ENCODE assay signal across 17 cellular contexts in the genomic region with DNA sequence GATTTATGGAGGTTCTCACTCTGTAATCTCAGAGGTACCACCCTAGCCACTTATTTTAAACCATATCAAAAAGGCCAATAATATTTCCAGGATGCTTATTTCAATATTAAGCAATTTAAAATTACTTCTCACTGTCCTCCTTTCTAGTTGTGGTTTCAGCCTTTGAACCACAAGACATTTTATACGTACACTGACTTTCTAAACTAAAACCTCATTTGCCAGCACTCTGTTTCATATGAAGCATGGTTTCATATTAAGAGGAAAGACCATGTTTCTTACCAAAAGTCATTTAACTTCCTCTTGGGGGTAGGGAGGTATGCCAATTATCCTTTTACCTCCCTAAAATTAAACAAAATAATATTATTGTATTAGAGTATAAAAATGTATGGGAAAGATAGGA.
"Had no signal": no experiment of that assay in that cellular context is flagged by ENCODE, and none has a peak within 500 bp of the region (broad histone marks: within the 10 kb centered on the region; RNA-seq: fewer than 3 reads in every experiment).

No MANE protein-coding gene starts in this region.

- H3K4me1 ChIP-seq: esophagus squamous epithelium, gastroesophageal sphincter, right atrium auricular region, sigmoid colon, tibial artery, upper lobe of left lung, uterus had no signal

- H3K27ac Mint-ChIP-seq: naive thymus-derived CD4-positive, alpha-beta T cell had no signal

- DNase-seq: dermis blood vessel endothelial cell; esophagus squamous epithelium; foreskin fibroblast; glutamatergic neuron; islet precursor cell; mammary epithelial cell; naive thymus-derived CD4-positive, alpha-beta T cell; sigmoid colon; stimulated activated CD4-positive, alpha-beta T cell treated with anti-CD3 and anti-CD28 coated beads, Interleukin-12 subunit alpha, Interleukin-12 subunit beta, amount 100 ng/mL, for 4 hours; stimulated activated naive CD4-positive, alpha-beta T cell treated with Interleukin-2 at 50 U/mL for 16 hours; tibial artery; upper lobe of left lung; uterus had no signal

- H3K36me3 ChIP-seq: esophagus squamous epithelium, gastroesophageal sphincter, right atrium auricular region, sigmoid colon, tibial artery, upper lobe of left lung, uterus had no signal

- ATAC-seq: gastroesophageal sphincter; left lobe of liver; naive thymus-derived CD4-positive, alpha-beta T cell had no signal

- H3K36me3 Mint-ChIP-seq: naive thymus-derived CD4-positive, alpha-beta T cell had no signal

- H3K27me3 ChIP-seq: esophagus squamous epithelium, gastroesophageal sphincter, right atrium auricular region, sigmoid colon, tibial artery, upper lobe of left lung, uterus had no signal

- H3K27ac ChIP-seq: esophagus squamous epithelium, gastroesophageal sphincter, right atrium auricular region, sigmoid colon, skin epidermis, tibial artery, upper lobe of left lung, uterus had no signal

- H3K4me1 Mint-ChIP-seq: naive thymus-derived CD4-positive, alpha-beta T cell had no signal

- H3K9me3 ChIP-seq: esophagus squamous epithelium, gastroesophageal sphincter, right atrium auricular region, sigmoid colon, tibial artery, upper lobe of left lung, uterus had no signal

- H3K27me3 Mint-ChIP-seq: naive thymus-derived CD4-positive, alpha-beta T cell had no signal

- H3K4me3 Mint-ChIP-seq: naive thymus-derived CD4-positive, alpha-beta T cell had no signal

- H3K4me3 ChIP-seq: esophagus squamous epithelium, gastroesophageal sphincter, right atrium auricular region, sigmoid colon, skin epidermis, tibial artery, upper lobe of left lung, uterus had no signal
